Comparison of ENCODE assay signal across 2 cellular contexts in the genomic region with DNA sequence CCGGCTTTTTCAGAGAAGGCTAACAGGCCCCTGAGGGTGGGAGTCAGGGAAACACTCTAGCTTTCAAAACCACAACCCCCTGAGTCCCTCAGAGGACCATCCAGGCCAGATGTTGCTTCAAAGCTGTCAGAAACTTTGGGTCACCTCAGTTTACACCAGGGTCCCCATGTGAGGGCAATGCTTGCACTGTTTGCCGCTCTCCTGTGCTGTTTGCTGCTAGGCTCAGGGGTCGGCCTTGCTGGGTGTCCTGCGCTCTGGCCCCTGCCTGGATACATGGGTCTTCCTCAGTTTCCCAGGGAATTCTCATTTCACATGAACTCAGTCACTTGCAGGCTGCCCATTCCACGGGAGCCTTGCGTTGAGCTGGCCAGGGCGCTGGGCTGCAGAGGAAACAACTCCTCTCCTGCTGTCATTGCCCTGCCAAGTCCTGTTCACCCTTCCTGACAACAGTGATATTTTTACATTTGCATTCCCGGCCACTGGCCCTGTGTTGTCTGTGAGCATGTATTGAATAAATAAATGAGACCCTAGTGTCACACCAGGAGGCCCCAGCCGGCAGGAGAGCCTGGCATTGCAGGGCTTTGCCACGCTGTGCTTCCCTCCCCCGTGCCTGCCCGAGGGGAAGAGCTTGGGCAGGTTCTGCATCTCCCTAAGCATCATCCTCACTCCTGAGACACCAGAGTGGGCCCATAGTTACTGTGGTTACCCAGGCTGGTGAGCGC.
TF ChIP-seq lines count a peak whose summit lies in the region.

No MANE protein-coding gene starts in this region.

TF ChIP-seq in SK-N-SH, 30 proteins besides CTCF, POLR2A, EP300 and RAD21:
- TF ChIP-seq TAF1 (IDR thresholded peaks at IDR 0.05; ENCODE audit: borderline replicate concordance, low read depth, low read length) (no peak), SMC3 (IDR thresholded peaks at IDR 0.05; ENCODE audit: low read depth, low read length) (no peak), GATA2 (CRISPR knock-in tag; IDR thresholded peaks at IDR 0.05) (no peak), FOXM1 (IDR thresholded peaks at IDR 0.05; ENCODE audit: low read depth) (no peak), NRF1 (IDR thresholded peaks at IDR 0.05; ENCODE audit: low read depth, low read length) (no peak), FOXJ3 (CRISPR knock-in tag; IDR thresholded peaks at IDR 0.05) (no peak), ELF1 (IDR thresholded peaks at IDR 0.05) (no peak), EZH2phosphoT487 (IDR thresholded peaks at IDR 0.05; ENCODE audit: borderline replicate concordance, low read depth) (no peak)
- TF ChIP-seq, protein P1, sequence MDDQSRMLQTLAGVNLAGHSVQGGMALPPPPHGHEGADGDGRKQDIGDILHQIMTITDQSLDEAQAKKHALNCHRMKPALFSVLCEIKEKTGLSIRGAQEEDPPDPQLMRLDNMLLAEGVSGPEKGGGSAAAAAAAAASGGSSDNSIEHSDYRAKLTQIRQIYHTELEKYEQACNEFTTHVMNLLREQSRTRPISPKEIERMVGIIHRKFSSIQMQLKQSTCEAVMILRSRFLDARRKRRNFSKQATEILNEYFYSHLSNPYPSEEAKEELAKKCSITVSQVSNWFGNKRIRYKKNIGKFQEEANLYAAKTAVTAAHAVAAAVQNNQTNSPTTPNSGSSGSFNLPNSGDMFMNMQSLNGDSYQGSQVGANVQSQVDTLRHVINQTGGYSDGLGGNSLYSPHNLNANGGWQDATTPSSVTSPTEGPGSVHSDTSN (IDR thresholded peaks at IDR 0.05) = no peak
- TF ChIP-seq, protein P2, sequence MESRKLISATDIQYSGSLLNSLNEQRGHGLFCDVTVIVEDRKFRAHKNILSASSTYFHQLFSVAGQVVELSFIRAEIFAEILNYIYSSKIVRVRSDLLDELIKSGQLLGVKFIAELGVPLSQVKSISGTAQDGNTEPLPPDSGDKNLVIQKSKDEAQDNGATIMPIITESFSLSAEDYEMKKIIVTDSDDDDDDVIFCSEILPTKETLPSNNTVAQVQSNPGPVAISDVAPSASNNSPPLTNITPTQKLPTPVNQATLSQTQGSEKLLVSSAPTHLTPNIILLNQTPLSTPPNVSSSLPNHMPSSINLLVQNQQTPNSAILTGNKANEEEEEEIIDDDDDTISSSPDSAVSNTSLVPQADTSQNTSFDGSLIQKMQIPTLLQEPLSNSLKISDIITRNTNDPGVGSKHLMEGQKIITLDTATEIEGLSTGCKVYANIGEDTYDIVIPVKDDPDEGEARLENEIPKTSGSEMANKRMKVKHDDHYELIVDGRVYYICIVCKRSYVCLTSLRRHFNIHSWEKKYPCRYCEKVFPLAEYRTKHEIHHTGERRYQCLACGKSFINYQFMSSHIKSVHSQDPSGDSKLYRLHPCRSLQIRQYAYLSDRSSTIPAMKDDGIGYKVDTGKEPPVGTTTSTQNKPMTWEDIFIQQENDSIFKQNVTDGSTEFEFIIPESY (IDR thresholded peaks at IDR 0.05; ENCODE audit: borderline replicate concordance, low read depth) = no peak

TF ChIP-seq in SK-N-SH treated with all-trans-retinoic acid at 6 μM for 48 hours, 23 proteins besides CTCF, POLR2A, EP300 and RAD21:
- no peak for TF ChIP-seq CSDC2 (CRISPR knock-in tag; IDR thresholded peaks at IDR 0.05)
- no peak for TF ChIP-seq ZC3H10 (CRISPR knock-in tag; IDR thresholded peaks at IDR 0.05)
- no peak for TF ChIP-seq ESRRG (CRISPR knock-in tag; IDR thresholded peaks at IDR 0.05)
- no peak for TF ChIP-seq OSR1 (CRISPR knock-in tag; IDR thresholded peaks at IDR 0.05)
- TF ChIP-seq, protein P3, sequence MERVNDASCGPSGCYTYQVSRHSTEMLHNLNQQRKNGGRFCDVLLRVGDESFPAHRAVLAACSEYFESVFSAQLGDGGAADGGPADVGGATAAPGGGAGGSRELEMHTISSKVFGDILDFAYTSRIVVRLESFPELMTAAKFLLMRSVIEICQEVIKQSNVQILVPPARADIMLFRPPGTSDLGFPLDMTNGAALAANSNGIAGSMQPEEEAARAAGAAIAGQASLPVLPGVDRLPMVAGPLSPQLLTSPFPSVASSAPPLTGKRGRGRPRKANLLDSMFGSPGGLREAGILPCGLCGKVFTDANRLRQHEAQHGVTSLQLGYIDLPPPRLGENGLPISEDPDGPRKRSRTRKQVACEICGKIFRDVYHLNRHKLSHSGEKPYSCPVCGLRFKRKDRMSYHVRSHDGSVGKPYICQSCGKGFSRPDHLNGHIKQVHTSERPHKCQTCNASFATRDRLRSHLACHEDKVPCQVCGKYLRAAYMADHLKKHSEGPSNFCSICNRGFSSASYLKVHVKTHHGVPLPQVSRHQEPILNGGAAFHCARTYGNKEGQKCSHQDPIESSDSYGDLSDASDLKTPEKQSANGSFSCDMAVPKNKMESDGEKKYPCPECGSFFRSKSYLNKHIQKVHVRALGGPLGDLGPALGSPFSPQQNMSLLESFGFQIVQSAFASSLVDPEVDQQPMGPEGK (CRISPR knock-in tag; IDR thresholded peaks at IDR 0.05; ENCODE audit: borderline replicate concordance) = no peak
- TF ChIP-seq SNAI2 (CRISPR knock-in tag; IDR thresholded peaks at IDR 0.05) = no peak
- no peak for TF ChIP-seq ZNF70 (CRISPR knock-in tag; IDR thresholded peaks at IDR 0.05)
- TF ChIP-seq, protein P4, sequence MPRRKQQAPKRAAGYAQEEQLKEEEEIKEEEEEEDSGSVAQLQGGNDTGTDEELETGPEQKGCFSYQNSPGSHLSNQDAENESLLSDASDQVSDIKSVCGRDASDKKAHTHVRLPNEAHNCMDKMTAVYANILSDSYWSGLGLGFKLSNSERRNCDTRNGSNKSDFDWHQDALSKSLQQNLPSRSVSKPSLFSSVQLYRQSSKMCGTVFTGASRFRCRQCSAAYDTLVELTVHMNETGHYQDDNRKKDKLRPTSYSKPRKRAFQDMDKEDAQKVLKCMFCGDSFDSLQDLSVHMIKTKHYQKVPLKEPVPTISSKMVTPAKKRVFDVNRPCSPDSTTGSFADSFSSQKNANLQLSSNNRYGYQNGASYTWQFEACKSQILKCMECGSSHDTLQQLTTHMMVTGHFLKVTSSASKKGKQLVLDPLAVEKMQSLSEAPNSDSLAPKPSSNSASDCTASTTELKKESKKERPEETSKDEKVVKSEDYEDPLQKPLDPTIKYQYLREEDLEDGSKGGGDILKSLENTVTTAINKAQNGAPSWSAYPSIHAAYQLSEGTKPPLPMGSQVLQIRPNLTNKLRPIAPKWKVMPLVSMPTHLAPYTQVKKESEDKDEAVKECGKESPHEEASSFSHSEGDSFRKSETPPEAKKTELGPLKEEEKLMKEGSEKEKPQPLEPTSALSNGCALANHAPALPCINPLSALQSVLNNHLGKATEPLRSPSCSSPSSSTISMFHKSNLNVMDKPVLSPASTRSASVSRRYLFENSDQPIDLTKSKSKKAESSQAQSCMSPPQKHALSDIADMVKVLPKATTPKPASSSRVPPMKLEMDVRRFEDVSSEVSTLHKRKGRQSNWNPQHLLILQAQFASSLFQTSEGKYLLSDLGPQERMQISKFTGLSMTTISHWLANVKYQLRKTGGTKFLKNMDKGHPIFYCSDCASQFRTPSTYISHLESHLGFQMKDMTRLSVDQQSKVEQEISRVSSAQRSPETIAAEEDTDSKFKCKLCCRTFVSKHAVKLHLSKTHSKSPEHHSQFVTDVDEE (CRISPR knock-in tag; IDR thresholded peaks at IDR 0.05) = no peak
- TF ChIP-seq PPARA (CRISPR knock-in tag; IDR thresholded peaks at IDR 0.05; ENCODE audit: borderline replicate concordance) = no peak
